In the genomic region with DNA sequence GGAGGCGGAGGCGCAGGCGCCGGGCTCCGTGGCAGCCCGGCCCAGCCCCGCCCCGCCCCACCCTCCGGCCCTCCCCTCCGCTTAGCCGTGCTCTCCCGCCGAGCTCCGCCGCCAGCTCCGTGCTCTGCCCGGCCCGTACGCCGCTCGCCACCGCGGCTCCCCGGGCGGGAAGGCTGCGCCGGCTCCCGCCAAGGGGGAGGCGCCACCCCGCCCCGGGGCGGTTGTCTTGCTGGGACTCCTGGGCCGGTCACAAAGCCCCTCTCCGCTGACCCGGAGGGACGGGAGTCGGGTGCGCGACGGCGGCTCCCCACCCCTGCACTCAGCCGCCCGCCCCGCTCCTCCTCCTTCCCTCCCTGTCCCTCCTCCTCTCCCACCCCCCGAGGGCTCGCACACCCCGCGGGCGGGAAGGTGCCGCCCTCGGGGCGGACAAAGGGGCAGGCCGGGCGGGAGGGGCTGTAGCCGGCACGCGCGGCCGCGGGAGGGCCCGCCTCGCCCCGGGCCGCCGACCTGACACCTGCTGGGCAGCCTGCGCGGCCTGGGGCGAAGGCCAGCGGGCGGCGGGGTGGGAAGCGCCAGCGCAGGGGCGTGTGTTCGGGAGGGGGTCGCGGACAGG, we compare ENCODE assay signal across 10 cellular contexts. TPM values are rescaled to one million over a fixed set of nuclear protein-coding genes. Genes with fewer than 3 reads are reported as not detected.
DNase-seq lines count a peak whose midpoint lies in the region; ATAC-seq, FAIRE-seq and TF ChIP-seq lines count a peak whose summit lies in the region.
"Had no signal": no experiment of that assay in that cellular context is flagged by ENCODE, and none has a peak within 500 bp of the region (broad histone marks: within the 10 kb centered on the region; RNA-seq: fewer than 3 reads in every experiment).

No MANE protein-coding gene starts in this region.

- TF ChIP-seq CTCF in HL-60 (IDR thresholded peaks at IDR 0.05; ENCODE audit: insufficient read depth, low read length) (no peak), D721Med (IDR thresholded peaks at IDR 0.05; ENCODE audit: insufficient read depth, missing control alignments) (no peak)

- H3K4me3 Mint-ChIP-seq in effector memory CD8-positive, alpha-beta T cell: peak overlapping the region; percentile 83 to 84
- H3K4me3 Mint-ChIP-seq in naive B cell: peak overlapping the region in 5 of 8 donors; percentile 80 to 89 (median 86)

- H3K36me3 Mint-ChIP-seq in effector memory CD8-positive, alpha-beta T cell (ENCODE audit: insufficient read depth): peaks cover 7% of the 10 kb centered on the region
- peaks cover 0 to 5% of the 10 kb centered on the region in 2 donors for H3K36me3 Mint-ChIP-seq in naive B cell
- H3K36me3 Mint-ChIP-seq: CD8-positive, alpha-beta memory T cell had no signal

- ATAC-seq in GM21526 (IDR thresholded peaks at IDR 0.05; ENCODE audit: low FRiP score, unreplicated experiment) (peak; percentile 89), naive B cell (ENCODE audit: low read depth in 2 of 2) (peak; percentile 72 to 78)
- ATAC-seq in effector memory CD8-positive, alpha-beta T cell (replicated peaks): peak; percentile 71

- H3K4me1 Mint-ChIP-seq in effector memory CD8-positive, alpha-beta T cell (ENCODE audit: low read depth in 2 of 2): peaks cover 17% of the 10 kb centered on the region in 2 donors
- peaks cover 12 to 22% (median 14%) of the 10 kb centered on the region in 3 donors for H3K4me1 Mint-ChIP-seq in naive B cell

- no peak overlapping the region for H3K27ac Mint-ChIP-seq in effector memory CD8-positive, alpha-beta T cell
- no peak overlapping the region for H3K27ac Mint-ChIP-seq in naive B cell

- no peak overlapping the region for H3K27ac ChIP-seq in HL-60 (replicated peaks)

- H3K27me3 ChIP-seq in HL-60 (ENCODE audit: insufficient read depth, poor library complexity, severe bottlenecking): peaks cover 58% of the 10 kb centered on the region

- peaks cover 44 to 48% of the 10 kb centered on the region in 2 donors for H3K27me3 Mint-ChIP-seq in effector memory CD8-positive, alpha-beta T cell
- H3K27me3 Mint-ChIP-seq in naive B cell: peaks cover 36 to 58% (median 49%) of the 10 kb centered on the region in 3 donors

- peak; percentile 74 for DNase-seq in NCI-H1436 (lab: John Stamatoyannopoulos, UW)
- DNase-seq in NCI-H1436 treated with DMSO at 0.1 percent for 48 hours (lab: John Stamatoyannopoulos, UW): no peak
- DNase-seq in HL-60 (ENCODE audit: low read depth in 1 of 2, low spot score in 1 of 2): no peak
- DNase-seq in RKO (ENCODE audit: low spot score): peak; percentile 64
- DNase-seq in effector memory CD8-positive, alpha-beta T cell: no peak
- no peak for DNase-seq in naive B cell
- DNase-seq in D721Med (ENCODE audit: insufficient read length, low spot score): no peak

- H3K4me3 ChIP-seq in HL-60 (replicated peaks; ENCODE audit: insufficient read depth, low read length): peak overlapping the region; percentile 53

- FAIRE-seq in D721Med (lab: Jason Lieb, UNC): no peak
- FAIRE-seq: endometrium had no signal

- H3K9me3 Mint-ChIP-seq in effector memory CD8-positive, alpha-beta T cell: no peaks in the 10 kb centered on the region
- H3K9me3 Mint-ChIP-seq in naive B cell: peaks cover 0 to 16% (median 11%) of the 10 kb centered on the region in 7 donors

RNA-seq across cellular contexts. Expression of a gene that starts 11.5 kb away (rescaled TPM):
- polyA plus RNA-seq in naive B cell (ENCODE audit: low read depth in 6 of 6): not detected
- polyA plus RNA-seq: CD8-positive, alpha-beta memory T cell had no signal

Comparison
In these comparisons a context has a peak if more than half of its experiments do, and no peak if none do; other contexts are left out.
1. DNase-seq: peak in NCI-H1436 (single experiment) and RKO (single experiment); none in NCI-H1436 treated with DMSO at 0.1 percent for 48 hours (single experiment), HL-60 (0 of 2), effector memory CD8-positive, alpha-beta T cell (0 of 3), naive B cell (single experiment) and D721Med (single experiment).
2. Peak in every context shown above with its lines, with median percentiles within 50 percentile points of each other: ATAC-seq.